2 cellular contexts compared by ENCODE assay signal in genomic region chr13:46079770-46080169, GRCh38.
TF ChIP-seq lines count a peak whose summit lies in the region.

No MANE protein-coding gene starts in this region.

TF ChIP-seq in K562, 482 proteins besides CTCF, POLR2A, EP300 and RAD21 (continued from another document):
- TF ChIP-seq C11orf30 (IDR thresholded peaks at IDR 0.05; ENCODE audit: low read depth) (peak; percentile 58; the same call in 1 of the 2 replicates), MAFG (tag; conservative IDR thresholded peaks at IDR 0.05) (0 out of 2 replicates have a peak, but pooled peaks have one; percentile 28)

TF ChIP-seq in HEK293T, 16 proteins besides CTCF, POLR2A, EP300 and RAD21 (continued from another document):
- TF ChIP-seq, protein P1, sequence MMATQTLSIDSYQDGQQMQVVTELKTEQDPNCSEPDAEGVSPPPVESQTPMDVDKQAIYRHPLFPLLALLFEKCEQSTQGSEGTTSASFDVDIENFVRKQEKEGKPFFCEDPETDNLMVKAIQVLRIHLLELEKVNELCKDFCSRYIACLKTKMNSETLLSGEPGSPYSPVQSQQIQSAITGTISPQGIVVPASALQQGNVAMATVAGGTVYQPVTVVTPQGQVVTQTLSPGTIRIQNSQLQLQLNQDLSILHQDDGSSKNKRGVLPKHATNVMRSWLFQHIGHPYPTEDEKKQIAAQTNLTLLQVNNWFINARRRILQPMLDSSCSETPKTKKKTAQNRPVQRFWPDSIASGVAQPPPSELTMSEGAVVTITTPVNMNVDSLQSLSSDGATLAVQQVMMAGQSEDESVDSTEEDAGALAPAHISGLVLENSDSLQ (IDR thresholded peaks at IDR 0.05), result no peak
- TF ChIP-seq SP1 (IDR thresholded peaks at IDR 0.05) (no peak), LEF1 (IDR thresholded peaks at IDR 0.05; ENCODE audit: borderline replicate concordance) (no peak), NFRKB (IDR thresholded peaks at IDR 0.05) (no peak), BHLHE40 (IDR thresholded peaks at IDR 0.05; ENCODE audit: borderline replicate concordance) (no peak), FOXK2 (IDR thresholded peaks at IDR 0.05) (no peak), FOXA1 (IDR thresholded peaks at IDR 0.05) (no peak)
TF ChIP-seq in HEK293T: peak in this region for 0.
